In the genomic region with DNA sequence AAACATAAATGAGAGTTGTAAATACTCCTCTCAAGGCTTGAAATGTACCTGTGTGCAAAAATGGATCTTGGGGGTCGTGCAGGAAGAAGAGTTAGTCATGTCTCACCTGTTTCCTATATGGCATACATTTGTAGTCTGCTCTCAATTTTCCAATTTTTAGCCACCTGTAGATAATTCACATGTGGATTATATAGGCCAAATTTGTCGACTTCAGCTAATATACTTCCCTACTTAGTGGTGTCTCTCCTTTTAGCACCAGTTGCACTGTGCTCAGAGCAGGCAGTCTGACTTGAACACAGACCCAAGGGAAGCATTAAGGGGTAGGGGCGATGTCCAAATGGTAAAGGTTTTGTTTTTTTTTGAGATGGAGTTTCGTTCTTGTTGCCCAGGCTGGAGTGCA, we compare ENCODE assay signal across 15 cellular contexts. TPM values are rescaled to one million over a fixed set of nuclear protein-coding genes. Genes with fewer than 3 reads are reported as not detected.
DNase-seq lines count a peak whose midpoint lies in the region; ATAC-seq and TF ChIP-seq lines count a peak whose summit lies in the region.
"Had no signal": no experiment of that assay in that cellular context is flagged by ENCODE, and none has a peak within 500 bp of the region (broad histone marks: within the 10 kb centered on the region; RNA-seq: fewer than 3 reads in every experiment).

No MANE protein-coding gene starts in this region.

- peak overlapping the region; percentile 96 for H3K4me2 ChIP-seq in hepatocyte

- peaks cover 15% of the 10 kb centered on the region; the same call in 1 of the 2 replicates for H3K4me1 ChIP-seq in SJCRH30
- peaks cover 4% of the 10 kb centered on the region for H3K4me1 ChIP-seq in hepatocyte (ENCODE audit: insufficient read depth)
- H3K4me1 ChIP-seq in rectal smooth muscle tissue (ENCODE audit: control insufficient read depth, insufficient read depth, low read length) = peaks cover 16% of the 10 kb centered on the region
- peaks cover 0 to 17% (median 5%) of the 10 kb centered on the region in 4 donors for H3K4me1 ChIP-seq in tibial nerve

- H3K79me2 ChIP-seq in hepatocyte = no peaks in the 10 kb centered on the region

- peaks cover 35% of the 10 kb centered on the region for H3K36me3 ChIP-seq in SJCRH30
- H3K36me3 ChIP-seq in hepatocyte (replicated peaks; ENCODE audit: insufficient read depth, low read depth) = no peaks in the 10 kb centered on the region
- H3K36me3 ChIP-seq in rectal smooth muscle tissue (ENCODE audit: control insufficient read depth, insufficient read depth, low read length) = no peaks in the 10 kb centered on the region
- no peaks in the 10 kb centered on the region for H3K36me3 ChIP-seq in tibial nerve

- no peak for DNase-seq in AG04450 (ENCODE audit: low read depth, low spot score)
- DNase-seq in SJCRH30 = no peak
- no peak for DNase-seq in hepatocyte (ENCODE audit: low spot score)
- DNase-seq in AG20443 (ENCODE audit: low spot score) = no peak
- no peak for DNase-seq in effector CD4-positive, alpha-beta T cell
- DNase-seq in tibial nerve (ENCODE audit: low spot score in 2 of 2) = no peak
- DNase-seq: activated CD4-positive, alpha-beta memory T cell treated with anti-CD3 and anti-CD28 coated beads, Interleukin-2, amount 10 ng/mL, durations not matched to agents 7 days and 5 days; aorta; mammary epithelial cell; NCI-H187 treated with DMSO at 0.1 percent for 48 hours; NCI-H524 treated with DMSO at 0.1 percent for 48 hours; PC-3 had no signal

- 95% methylated on average over 4 of the region's 4 CpGs for WGBS in hepatocyte (ENCODE audit: low lambda C conversion rate, missing lambda C conversion rate)
- 89 to 92% methylated on average over 4 of the region's 4 CpGs for WGBS in tibial nerve, 2 donors

- no peaks in the 10 kb centered on the region; the same call in 1 of the 2 replicates for H3K9me3 ChIP-seq in AG04450 (ENCODE audit: control insufficient read depth, insufficient read depth, low read length)
- H3K9me3 ChIP-seq in SJCRH30 (replicated peaks) = no peaks in the 10 kb centered on the region
- no peaks in the 10 kb centered on the region for H3K9me3 ChIP-seq in hepatocyte (ENCODE audit: low read depth)
- no peaks in the 10 kb centered on the region for H3K9me3 ChIP-seq in tibial nerve

- H3K27ac ChIP-seq in AG04450 (ENCODE audit: low read depth, low read length) (no peak overlapping the region), SJCRH30 (no peak overlapping the region), hepatocyte (no peak overlapping the region), rectal smooth muscle tissue (ENCODE audit: low read depth, low read length) (no peak overlapping the region), tibial nerve (no peak overlapping the region)

- H4K20me1 ChIP-seq in hepatocyte (ENCODE audit: insufficient read depth, poor library complexity, severe bottlenecking) = no peaks in the 10 kb centered on the region

- H3K9me2 ChIP-seq in hepatocyte (replicated peaks; ENCODE audit: insufficient read depth) = no peaks in the 10 kb centered on the region

- TF ChIP-seq POLR2A in tibial nerve (IDR thresholded peaks at IDR 0.05) = no peak

- TF ChIP-seq EP300 in tibial nerve (IDR thresholded peaks at IDR 0.05) = no peak

- no peak overlapping the region for H2AFZ ChIP-seq in hepatocyte

- H3K4me3 ChIP-seq in AG04450 (ENCODE audit: low read depth, low read length) = peak overlapping the region; percentile 91
- peak overlapping the region; percentile 95 for H3K4me3 ChIP-seq in SJCRH30
- no peak overlapping the region for H3K4me3 ChIP-seq in hepatocyte
- H3K4me3 ChIP-seq in rectal smooth muscle tissue (ENCODE audit: low read length) = peak overlapping the region; percentile 62
- peak overlapping the region in 1 of 4 donors; percentile 67 for H3K4me3 ChIP-seq in tibial nerve

- no peak for ATAC-seq in GM19397 (IDR thresholded peaks at IDR 0.05; ENCODE audit: unreplicated experiment)
- ATAC-seq: PC-3 had no signal

- CTCF ChIA-PET in AG04450 (lab: Charles Lee) = no interaction called here

- POLR2A ChIA-PET in AG04450 (lab: Yijun Ruan, JAX) = no interaction called here

- H3K9ac ChIP-seq in rectal smooth muscle tissue (ENCODE audit: low read length) = no peak overlapping the region

- H3K27me3 ChIP-seq in AG04450 (ENCODE audit: control insufficient read depth, insufficient read depth, low read length) (no peaks in the 10 kb centered on the region), SJCRH30 (no peaks in the 10 kb centered on the region), hepatocyte (peaks cover 44% of the 10 kb centered on the region), rectal smooth muscle tissue (ENCODE audit: control insufficient read depth, insufficient read depth, low read length) (no peaks in the 10 kb centered on the region), tibial nerve (no peaks in the 10 kb centered on the region)

- TF ChIP-seq CTCF in AG04450 (IDR thresholded peaks at IDR 0.05; ENCODE audit: low read depth, low read length) = no peak
- no peak for TF ChIP-seq CTCF in hepatocyte (IDR thresholded peaks at IDR 0.05; ENCODE audit: poor library complexity)
- TF ChIP-seq CTCF in tibial nerve (IDR thresholded peaks at IDR 0.05) = no peak

RNA-seq across cellular contexts. Expression of a gene that starts 1.9 kb away (rescaled TPM):
- polyA plus RNA-seq in AG04450 (2011; rRNA removed) (9.1 and 11.3 TPM in 2 replicates), hepatocyte (0.29 and 0.39 TPM in 2 replicates)
- polyA minus RNA-seq in AG04450 (2011; rRNA and poly(A)+ RNA removed) = 17.4 and 24.8 TPM in 2 replicates
- 29.3 and 32.2 TPM in 2 replicates for total RNA-seq in SJCRH30 (2014; rRNA removed; shearing (Covaris generic))
- total RNA-seq in hepatocyte (0.97 and 2.3 TPM in 2 replicates), tibial nerve (1 to 10 TPM; 2.0 to 9.8 (median 3.8) TPM)
- total RNA-seq: activated CD4-positive, alpha-beta memory T cell treated with anti-CD3 and anti-CD28 coated beads, Interleukin-2, amount 10 ng/mL, durations not matched to agents 7 days and 5 days; activated T-helper 2 cell treated with anti-CD3 and anti-CD28 coated beads, Interferon-gamma antibody, Interleukin-2, Interleukin-4, amounts not matched to agents 10 μg/mL and 5 μg/mL and 100 μg/mL, durations not matched to agents 14 hours and 24 hours and 36 hours had no signal
